Comparison of ENCODE assay signal across 9 cellular contexts in genomic region chr1:43565600-43566360, GRCh38. TPM values are rescaled to one million over a fixed set of nuclear protein-coding genes. Genes with fewer than 3 reads are reported as not detected.
DNase-seq lines count a peak whose midpoint lies in the region; ATAC-seq and TF ChIP-seq lines count a peak whose summit lies in the region.
"Had no signal": no experiment of that assay in that cellular context is flagged by ENCODE, and none has a peak within 500 bp of the region (broad histone marks: within the 10 kb centered on the region; RNA-seq: fewer than 3 reads in every experiment).

No MANE protein-coding gene starts in this region.

- peak; percentile 20 for DNase-seq in activated T-cell treated with anti-CD3 and anti-CD28 coated beads for 24 hours (ENCODE audit: low read depth)
- DNase-seq in activated T-cell treated with anti-CD3 and anti-CD28 coated beads for 4 hours, result no peak
- DNase-seq in activated CD4-positive, alpha-beta T cell treated with anti-CD3 and anti-CD28 coated beads for 48 hours, result peak; percentile 65
- peak in 1 of 3 experiments; percentile 17 for DNase-seq in effector memory CD8-positive, alpha-beta T cell
- DNase-seq in mesothelial cell of epicardium (ENCODE audit: low spot score in 2 of 2, unreplicated experiment in 2 of 2), result peak; percentile 55 to 69
- DNase-seq in stimulated activated naive CD8-positive, alpha-beta T cell treated with anti-CD3 and anti-CD28 coated beads, Interleukin-15, Interleukin-2, amounts not matched to agents 100 U/mL and 50 U/mL, for 24 hours, result peak; percentile 69
- DNase-seq in effector CD8-positive, alpha-beta T cell (lab: John Stamatoyannopoulos, UW), result no peak
- DNase-seq: DND-41 had no signal

- ATAC-seq in effector memory CD8-positive, alpha-beta T cell (replicated peaks), result peak; percentile 81
- peak; percentile 64 for ATAC-seq in stimulated activated naive CD8-positive, alpha-beta T cell treated with anti-CD3 and anti-CD28 coated beads, Interleukin-15, Interleukin-2, amounts not matched to agents 100 U/mL and 50 U/mL, for 24 hours
- no peak for ATAC-seq in GM21576 (IDR thresholded peaks at IDR 0.05; ENCODE audit: unreplicated experiment)

- no peak for TF ChIP-seq CTCF in mesothelial cell of epicardium (IDR thresholded peaks at IDR 0.05; ENCODE audit: unreplicated experiment)

- H3K4me3 Mint-ChIP-seq in effector memory CD8-positive, alpha-beta T cell, result peak overlapping the region; percentile 62 to 68
- peak overlapping the region; percentile 34 for H3K4me3 Mint-ChIP-seq in mesothelial cell of epicardium

- H3K9me3 Mint-ChIP-seq in effector memory CD8-positive, alpha-beta T cell, result no peaks in the 10 kb centered on the region
- H3K9me3 Mint-ChIP-seq in mesothelial cell of epicardium, result no peaks in the 10 kb centered on the region

- H3K36me3 Mint-ChIP-seq in effector memory CD8-positive, alpha-beta T cell (ENCODE audit: insufficient read depth), result no peaks in the 10 kb centered on the region
- H3K36me3 Mint-ChIP-seq in mesothelial cell of epicardium, result peaks cover 3% of the 10 kb centered on the region

- H3K27me3 Mint-ChIP-seq in effector memory CD8-positive, alpha-beta T cell, result peaks cover 20 to 48% of the 10 kb centered on the region in 2 donors
- H3K27me3 Mint-ChIP-seq in mesothelial cell of epicardium (ENCODE audit: low read depth), result no peaks in the 10 kb centered on the region

- no peaks in the 10 kb centered on the region for H3K4me1 Mint-ChIP-seq in effector memory CD8-positive, alpha-beta T cell (ENCODE audit: low read depth in 2 of 2)
- peaks cover 45% of the 10 kb centered on the region for H3K4me1 Mint-ChIP-seq in mesothelial cell of epicardium

- H3K27ac Mint-ChIP-seq in effector memory CD8-positive, alpha-beta T cell, result peak overlapping the region in 1 of 2 donors; percentile 74
- peak overlapping the region; percentile 94 for H3K27ac Mint-ChIP-seq in mesothelial cell of epicardium

RNA-seq across cellular contexts. Expression of gene PTPRF, which starts 35.1 kb away (rescaled TPM):
- total RNA-seq in mesothelial cell of epicardium, result 464 to 475 TPM (median 471 TPM) in 3 replicates

Comparison
In these comparisons a context has a peak if more than half of its experiments do, and no peak if none do; other contexts are left out.
1. DNase-seq: peak in activated T-cell treated with anti-CD3 and anti-CD28 coated beads for 24 hours (single experiment), activated CD4-positive, alpha-beta T cell treated with anti-CD3 and anti-CD28 coated beads for 48 hours (single experiment), mesothelial cell of epicardium (2 of 2) and stimulated activated naive CD8-positive, alpha-beta T cell treated with anti-CD3 and anti-CD28 coated beads, Interleukin-15, Interleukin-2, amounts not matched to agents 100 U/mL and 50 U/mL, for 24 hours (single experiment); none in activated T-cell treated with anti-CD3 and anti-CD28 coated beads for 4 hours (single experiment) and effector CD8-positive, alpha-beta T cell (single experiment).